14 cellular contexts compared by ENCODE assay signal in genomic region chr6:121645100-121645745, GRCh38.
DNase-seq lines count a peak whose midpoint lies in the region; ATAC-seq and TF ChIP-seq lines count a peak whose summit lies in the region.
"Had no signal": no experiment of that assay in that cellular context is flagged by ENCODE, and none has a peak within 500 bp of the region (broad histone marks: within the 10 kb centered on the region; RNA-seq: fewer than 3 reads in every experiment).

No MANE protein-coding gene starts in this region.

- H2AFZ ChIP-seq in Loucy (ENCODE audit: low read length) = peak overlapping the region; percentile 64

- peak overlapping the region; percentile 55 for H3K27ac Mint-ChIP-seq in activated naive CD8-positive, alpha-beta T cell treated with anti-CD3 and anti-CD28 coated beads for 36 hours
- H3K27ac Mint-ChIP-seq: type B pancreatic cell had no signal

- H3K4me3 Mint-ChIP-seq in activated naive CD8-positive, alpha-beta T cell treated with anti-CD3 and anti-CD28 coated beads for 36 hours = no peak overlapping the region
- H3K4me3 Mint-ChIP-seq: type B pancreatic cell had no signal

- peaks cover 14% of the 10 kb centered on the region for H3K4me1 Mint-ChIP-seq in activated naive CD8-positive, alpha-beta T cell treated with anti-CD3 and anti-CD28 coated beads for 36 hours

- H3F3A ChIP-seq in Loucy (ENCODE audit: low read depth) = peaks cover 4% of the 10 kb centered on the region; the same call in 1 of the 2 replicates

- peak overlapping the region; percentile 63 for H3K4me3 ChIP-seq in Loucy (ENCODE audit: low read length, poor library complexity, severe bottlenecking)
- H3K4me3 ChIP-seq: MG63, spleen had no signal

- no peaks in the 10 kb centered on the region for H3K27me3 ChIP-seq in Loucy (ENCODE audit: insufficient read depth, low read length, poor library complexity, severe bottlenecking)
- H3K27me3 ChIP-seq: MG63, spleen had no signal

- peak overlapping the region; percentile 76 for H3K4me2 ChIP-seq in Loucy (ENCODE audit: low read depth, low read length, poor library complexity, severe bottlenecking)

- no peaks in the 10 kb centered on the region for H3K36me3 ChIP-seq in Loucy (ENCODE audit: insufficient read depth, low read length)
- H3K36me3 ChIP-seq: MG63, spleen had no signal

- peak overlapping the region; percentile 75 for H3K9ac ChIP-seq in Loucy (ENCODE audit: low read depth, low read length, poor library complexity, severe bottlenecking)

- no peaks in the 10 kb centered on the region for H3K9me2 ChIP-seq in Loucy (replicated peaks; ENCODE audit: low read depth, low read length)

- H3K36me3 Mint-ChIP-seq in activated naive CD8-positive, alpha-beta T cell treated with anti-CD3 and anti-CD28 coated beads for 36 hours = peaks cover 3% of the 10 kb centered on the region
- H3K36me3 Mint-ChIP-seq: type B pancreatic cell had no signal

- no peaks in the 10 kb centered on the region for H4K20me1 ChIP-seq in Loucy (ENCODE audit: insufficient read depth, low read length, poor library complexity, severe bottlenecking)

- H3K79me2 ChIP-seq in Loucy (ENCODE audit: insufficient read depth, low read length) = no peaks in the 10 kb centered on the region

- peaks cover 4% of the 10 kb centered on the region for H3K9me3 ChIP-seq in Loucy (ENCODE audit: insufficient read depth, low read depth, low read length)
- H3K9me3 ChIP-seq: MG63 had no signal

- no peak for TF ChIP-seq CTCF in Loucy (conservative IDR thresholded peaks at IDR 0.05; ENCODE audit: low read length)

- H3K9me3 Mint-ChIP-seq in activated naive CD8-positive, alpha-beta T cell treated with anti-CD3 and anti-CD28 coated beads for 36 hours = peaks cover 7% of the 10 kb centered on the region
- H3K9me3 Mint-ChIP-seq: type B pancreatic cell had no signal

- ATAC-seq in GM21367 (IDR thresholded peaks at IDR 0.05; ENCODE audit: unreplicated experiment) = no peak

- H3K27me3 Mint-ChIP-seq in activated naive CD8-positive, alpha-beta T cell treated with anti-CD3 and anti-CD28 coated beads for 36 hours = no peaks in the 10 kb centered on the region
- H3K27me3 Mint-ChIP-seq: type B pancreatic cell had no signal

- peak; percentile 14 for DNase-seq in activated CD4-positive, alpha-beta T cell treated with anti-CD3 and anti-CD28 coated beads for 48 hours
- DNase-seq in activated CD4-positive, alpha-beta T cell treated with anti-CD3 and anti-CD28 coated beads for 4 hours = no peak
- peak; percentile 41 for DNase-seq in activated naive CD8-positive, alpha-beta T cell treated with anti-CD3 and anti-CD28 coated beads for 36 hours
- DNase-seq in stimulated activated CD8-positive, alpha-beta memory T cell treated with anti-CD3 and anti-CD28 coated beads, Interleukin-15, amount 100 ng/mL, for 48 hours (ENCODE audit: low read depth in 2 of 2) = peak; percentile 8 to 12
- DNase-seq in stimulated activated CD4-positive, alpha-beta T cell treated with anti-CD3 and anti-CD28 coated beads, Interleukin-4, amount 100 ng/mL, for 24 hours = no peak
- DNase-seq in stimulated activated CD4-positive, alpha-beta T cell treated with anti-CD3 and anti-CD28 coated beads, Interleukin-4, amount 100 ng/mL, for 1 hour = no peak
- DNase-seq: activated gamma-delta T cell treated with Interleukin-2 at 50 U/mL for 16 hours, mesendoderm, MG63, NCI-H2227 treated with DMSO at 0.1 percent for 48 hours, spleen had no signal

- peaks cover 40% of the 10 kb centered on the region for H3K4me1 ChIP-seq in Loucy (ENCODE audit: insufficient read depth, low read length, poor library complexity, severe bottlenecking)
- H3K4me1 ChIP-seq: spleen had no signal

Comparison
In these comparisons a context has a peak if more than half of its experiments do, and no peak if none do; other contexts are left out.
1. DNase-seq: peak in activated CD4-positive, alpha-beta T cell treated with anti-CD3 and anti-CD28 coated beads for 48 hours (single experiment), activated naive CD8-positive, alpha-beta T cell treated with anti-CD3 and anti-CD28 coated beads for 36 hours (single experiment) and stimulated activated CD8-positive, alpha-beta memory T cell treated with anti-CD3 and anti-CD28 coated beads, Interleukin-15, amount 100 ng/mL, for 48 hours (2 of 2); none in activated CD4-positive, alpha-beta T cell treated with anti-CD3 and anti-CD28 coated beads for 4 hours (0 of 2), stimulated activated CD4-positive, alpha-beta T cell treated with anti-CD3 and anti-CD28 coated beads, Interleukin-4, amount 100 ng/mL, for 24 hours (single experiment) and stimulated activated CD4-positive, alpha-beta T cell treated with anti-CD3 and anti-CD28 coated beads, Interleukin-4, amount 100 ng/mL, for 1 hour (single experiment).